ENCODE assay signal across 29 cellular contexts in the genomic region with DNA sequence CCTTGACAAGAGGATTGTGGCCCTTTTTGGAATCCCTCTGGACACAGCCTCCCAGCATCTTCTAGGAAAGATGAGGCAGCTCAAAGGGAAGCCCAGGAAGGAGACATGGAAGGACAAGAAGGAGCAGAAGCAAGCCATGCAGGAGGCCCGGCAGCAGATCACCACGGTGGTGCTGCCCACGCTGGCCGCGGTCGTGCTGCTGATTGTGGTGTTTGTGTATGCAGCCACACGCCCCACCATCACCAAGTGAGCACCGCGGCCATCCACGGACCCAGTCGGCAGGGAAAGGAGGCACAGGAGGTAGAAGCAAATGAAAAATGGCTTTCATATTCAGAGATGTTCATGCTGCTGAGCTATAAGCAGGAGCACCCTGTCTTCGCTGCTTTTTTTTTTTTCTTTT. TPM values are rescaled to one million over a fixed set of nuclear protein-coding genes. Genes with fewer than 3 reads are reported as not detected.
"Had no signal": no experiment of that assay in that cellular context is flagged by ENCODE, and none has a peak within 500 bp of the region (broad histone marks: within the 10 kb centered on the region; RNA-seq: fewer than 3 reads in every experiment).

No MANE protein-coding gene starts in this region.

- H3K27ac ChIP-seq: heart right ventricle, hepatocyte, left ventricle myocardium inferior, neutrophil, ovary, prostate gland, sigmoid colon, spleen, suprapubic skin, thoracic aorta, tibial artery, upper lobe of right lung had no signal

- H3K4me2 ChIP-seq: hepatocyte had no signal

- ATAC-seq: heart right ventricle; mucosa of descending colon; naive thymus-derived CD4-positive, alpha-beta T cell; natural killer cell treated with Interleukin-12 subunit alpha and Interleukin-12 subunit beta and Interleukin-15 and Interleukin-18, amount 100 ng/mL, for 72 hours; right cardiac atrium; stimulated activated effector memory CD8-positive, alpha-beta T cell treated with anti-CD3 and anti-CD28 coated beads, Interleukin-12 subunit alpha, Interleukin-12 subunit beta, amount 100 ng/mL, for 72 hours; upper lobe of right lung had no signal

- H3K4me1 Mint-ChIP-seq: stimulated activated effector memory CD8-positive, alpha-beta T cell treated with anti-CD3 and anti-CD28 coated beads, Interleukin-12 subunit alpha, Interleukin-12 subunit beta, amount 100 ng/mL, for 72 hours had no signal

- H3K4me3 ChIP-seq: heart right ventricle, hepatocyte, left ventricle myocardium inferior, lung, mucosa of descending colon, ovary, prostate gland, sigmoid colon, spleen, suprapubic skin, thoracic aorta, tibial artery, upper lobe of right lung had no signal

- H2AFZ ChIP-seq: hepatocyte had no signal

- H3K9me3 Mint-ChIP-seq: naive thymus-derived CD4-positive, alpha-beta T cell; natural killer cell treated with Interleukin-12 subunit alpha and Interleukin-12 subunit beta and Interleukin-15 and Interleukin-18, amount 100 ng/mL, for 72 hours; stimulated activated effector memory CD8-positive, alpha-beta T cell treated with anti-CD3 and anti-CD28 coated beads, Interleukin-12 subunit alpha, Interleukin-12 subunit beta, amount 100 ng/mL, for 72 hours; stimulated activated naive CD8-positive, alpha-beta T cell treated with anti-CD3 and anti-CD28 coated beads, Interleukin-15, Interleukin-2, amounts not matched to agents 100 ng/mL and 50 ng/mL, for 24 hours had no signal

- H3K4me1 ChIP-seq: prostate gland, sigmoid colon, spleen, suprapubic skin, tibial artery, upper lobe of right lung had no signal

- H3K36me3 ChIP-seq: heart right ventricle, left ventricle myocardium inferior, neutrophil, ovary, prostate gland, sigmoid colon, spleen, suprapubic skin, thoracic aorta, tibial artery, upper lobe of right lung had no signal

- H3K79me2 ChIP-seq: hepatocyte had no signal

- DNase-seq: heart right ventricle; islet precursor cell; left ventricle myocardium inferior; mesendoderm; midbrain; mucosa of descending colon; naive thymus-derived CD4-positive, alpha-beta T cell; occipital lobe; ovary; retina; right cardiac atrium; sigmoid colon; small intestine; spleen; stimulated activated CD4-positive, alpha-beta T cell treated with anti-CD3 and anti-CD28 coated beads, Interleukin-4, amount 100 ng/mL, for 24 hours; stimulated activated naive CD4-positive, alpha-beta T cell; tibial artery; trophoblast cell; upper lobe of right lung had no signal

- H3K27ac Mint-ChIP-seq: naive thymus-derived CD4-positive, alpha-beta T cell; natural killer cell treated with Interleukin-12 subunit alpha and Interleukin-12 subunit beta and Interleukin-15 and Interleukin-18, amount 100 ng/mL, for 72 hours; stimulated activated effector memory CD8-positive, alpha-beta T cell treated with anti-CD3 and anti-CD28 coated beads, Interleukin-12 subunit alpha, Interleukin-12 subunit beta, amount 100 ng/mL, for 72 hours; stimulated activated naive CD8-positive, alpha-beta T cell treated with anti-CD3 and anti-CD28 coated beads, Interleukin-15, Interleukin-2, amounts not matched to agents 100 ng/mL and 50 ng/mL, for 24 hours had no signal

- H3K9me3 ChIP-seq: heart right ventricle, left ventricle myocardium inferior, mucosa of descending colon, neutrophil, ovary, prostate gland, sigmoid colon, spleen, suprapubic skin, thoracic aorta, tibial artery, upper lobe of right lung had no signal

- H3K27me3 ChIP-seq: ovary had no signal

- FAIRE-seq: small intestine had no signal

- H3K36me3 Mint-ChIP-seq: natural killer cell treated with Interleukin-12 subunit alpha and Interleukin-12 subunit beta and Interleukin-15 and Interleukin-18, amount 100 ng/mL, for 72 hours; stimulated activated effector memory CD8-positive, alpha-beta T cell treated with anti-CD3 and anti-CD28 coated beads, Interleukin-12 subunit alpha, Interleukin-12 subunit beta, amount 100 ng/mL, for 72 hours had no signal

- H3K4me3 Mint-ChIP-seq: naive thymus-derived CD4-positive, alpha-beta T cell; natural killer cell treated with Interleukin-12 subunit alpha and Interleukin-12 subunit beta and Interleukin-15 and Interleukin-18, amount 100 ng/mL, for 72 hours; stimulated activated effector memory CD8-positive, alpha-beta T cell treated with anti-CD3 and anti-CD28 coated beads, Interleukin-12 subunit alpha, Interleukin-12 subunit beta, amount 100 ng/mL, for 72 hours; stimulated activated naive CD8-positive, alpha-beta T cell treated with anti-CD3 and anti-CD28 coated beads, Interleukin-15, Interleukin-2, amounts not matched to agents 100 ng/mL and 50 ng/mL, for 24 hours had no signal

RNA-seq across cellular contexts. Expression of a gene that starts 10.9 kb away (rescaled TPM):
- total RNA-seq: left ventricle myocardium inferior, lung, ovary, suprapubic skin, thoracic aorta, upper lobe of right lung had no signal
- polyA plus RNA-seq: neural cell had no signal
